ENCODE assay signal across 13 cellular contexts in genomic region chr1:111192074-111192473, GRCh38. TPM values are rescaled to one million over a fixed set of nuclear protein-coding genes. Genes with fewer than 3 reads are reported as not detected.
DNase-seq lines count a peak whose midpoint lies in the region; ATAC-seq, FAIRE-seq and TF ChIP-seq lines count a peak whose summit lies in the region.
"Had no signal": no experiment of that assay in that cellular context is flagged by ENCODE, and none has a peak within 500 bp of the region (broad histone marks: within the 10 kb centered on the region; RNA-seq: fewer than 3 reads in every experiment).

No MANE protein-coding gene starts in this region.

- no peak for ATAC-seq in GM19035 (IDR thresholded peaks at IDR 0.05; ENCODE audit: unreplicated experiment)

- H3K27ac Mint-ChIP-seq in CD4-positive, alpha-beta memory T cell: peak overlapping the region; percentile 95 to 98 (median 97)

- H2AFZ ChIP-seq in osteoblast (ENCODE audit: low read length): no peak overlapping the region

- peak overlapping the region in 6 of 8 donors; percentile 15 to 100 (median 60) for H3K4me3 Mint-ChIP-seq in CD4-positive, alpha-beta memory T cell

- TF ChIP-seq CTCF in HL-60 (IDR thresholded peaks at IDR 0.05; ENCODE audit: insufficient read depth, low read length) (no peak), osteoblast (IDR thresholded peaks at IDR 0.05; ENCODE audit: extremely low read depth, low read depth, low read length) (no peak), testis (IDR thresholded peaks at IDR 0.05) (no peak)

- no peaks in the 10 kb centered on the region for H3K27me3 Mint-ChIP-seq in CD4-positive, alpha-beta memory T cell

- peaks cover 82 to 99% (median 93%) of the 10 kb centered on the region in 4 donors for H3K4me1 Mint-ChIP-seq in CD4-positive, alpha-beta memory T cell

- H3K9me3 ChIP-seq in CD4-positive, alpha-beta memory T cell (ENCODE audit: control insufficient read depth in 1 of 2, low read length in 2 of 2): no peaks in the 10 kb centered on the region
- H3K9me3 ChIP-seq in effector memory CD4-positive, alpha-beta T cell (ENCODE audit: control insufficient read depth, low read length): no peaks in the 10 kb centered on the region
- H3K9me3 ChIP-seq in osteoblast (ENCODE audit: low read depth, low read length): no peaks in the 10 kb centered on the region
- H3K9me3 ChIP-seq in small intestine (ENCODE audit: control insufficient read depth, low read depth): no peaks in the 10 kb centered on the region
- no peaks in the 10 kb centered on the region for H3K9me3 ChIP-seq in testis

- no peaks in the 10 kb centered on the region for H3K9me3 Mint-ChIP-seq in CD4-positive, alpha-beta memory T cell

- H3K4me2 ChIP-seq in osteoblast (ENCODE audit: insufficient read depth, low read length): no peak overlapping the region

- peaks cover 97 to 98% of the 10 kb centered on the region in 2 donors for H3K36me3 Mint-ChIP-seq in CD4-positive, alpha-beta memory T cell

- H3K27me3 ChIP-seq in CD4-positive, alpha-beta memory T cell (ENCODE audit: insufficient read depth, low read length): no peaks in the 10 kb centered on the region
- H3K27me3 ChIP-seq in HL-60 (ENCODE audit: insufficient read depth, poor library complexity, severe bottlenecking): no peaks in the 10 kb centered on the region
- H3K27me3 ChIP-seq in effector memory CD4-positive, alpha-beta T cell (replicated peaks; ENCODE audit: control insufficient read depth, insufficient read depth, low read length, poor library complexity, severe bottlenecking): no peaks in the 10 kb centered on the region
- no peaks in the 10 kb centered on the region for H3K27me3 ChIP-seq in osteoblast (ENCODE audit: insufficient read depth, low read length)
- no peaks in the 10 kb centered on the region for H3K27me3 ChIP-seq in small intestine (ENCODE audit: control insufficient read depth in 2 of 2, insufficient read depth in 2 of 2, low read length in 2 of 2)
- no peaks in the 10 kb centered on the region for H3K27me3 ChIP-seq in testis

- POLR2A ChIA-PET in CD4-positive, alpha-beta memory T cell (lab: Charles Lee; ENCODE audit: partially characterized antibody): interaction anchor here (0.9 to 18.1 kb wide), 12 partner anchors 8 to 285 kb away, joined by 3 to 1434 read pairs (median 5); partner anchors contain the start of genes CEPT1, CHI3L2, DENND2D and DRAM2

- H3K36me3 ChIP-seq in CD4-positive, alpha-beta memory T cell (ENCODE audit: insufficient read depth, low read length): peaks cover 98% of the 10 kb centered on the region
- peaks cover 93% of the 10 kb centered on the region for H3K36me3 ChIP-seq in effector memory CD4-positive, alpha-beta T cell (ENCODE audit: control insufficient read depth, insufficient read depth, low read length)
- H3K36me3 ChIP-seq in osteoblast (ENCODE audit: insufficient read depth, low read length) (peaks cover 20% of the 10 kb centered on the region), small intestine (ENCODE audit: control insufficient read depth in 2 of 2, insufficient read depth in 2 of 2, low read length in 2 of 2) (peaks cover 0 to 53% of the 10 kb centered on the region in 2 donors), testis (ENCODE audit: low read depth, missing control alignments) (no peaks in the 10 kb centered on the region)

- no peak for TF ChIP-seq POLR2A in testis (IDR thresholded peaks at IDR 0.05)

- intact Hi-C loops in CD4-positive, alpha-beta memory T cell (cut with micrococcal nuclease): no loop called here
- intact Hi-C loops in testis (cut with DNase I; ENCODE audit: low total_unique reads): no loop called here

- no peak overlapping the region for H3K4me3 ChIP-seq in CD4-positive, alpha-beta memory T cell (ENCODE audit: low read length in 2 of 2)
- H3K4me3 ChIP-seq in HL-60 (replicated peaks; ENCODE audit: insufficient read depth, low read length) (no peak overlapping the region), osteoblast (ENCODE audit: insufficient read depth, low read length) (no peak overlapping the region), small intestine (ENCODE audit: low read depth in 1 of 2, low read length in 2 of 2) (no peak overlapping the region), testis (no peak overlapping the region)
- no peak overlapping the region for H3K4me3 ChIP-seq in effector memory CD4-positive, alpha-beta T cell (ENCODE audit: insufficient read depth, low read depth, low read length, poor library complexity, severe bottlenecking)

- DNase-seq in CD4-positive, alpha-beta memory T cell: no peak
- DNase-seq in HL-60 (ENCODE audit: low read depth in 1 of 2, low spot score in 1 of 2): no peak
- no peak for DNase-seq in effector memory CD4-positive, alpha-beta T cell
- no peak for DNase-seq in osteoblast (ENCODE audit: insufficient read length, low spot score, missing footprints)
- no peak for DNase-seq in ureter (ENCODE audit: low spot score)
- DNase-seq in small intestine: no peak
- DNase-seq in testis: no peak
- DNase-seq: activated CD8-positive, alpha-beta memory T cell treated with anti-CD3 and anti-CD28 coated beads, Interleukin-2, amount 50 U/mL, for 4 hours; COR-L47; NCI-H2081 treated with DMSO at 0.1 percent for 48 hours had no signal

- H3K79me2 ChIP-seq in osteoblast (ENCODE audit: insufficient read depth, low read length): no peaks in the 10 kb centered on the region

- H3K4me1 ChIP-seq in CD4-positive, alpha-beta memory T cell (ENCODE audit: insufficient read depth, low read length): peaks cover 100% of the 10 kb centered on the region
- peaks cover 80% of the 10 kb centered on the region for H3K4me1 ChIP-seq in effector memory CD4-positive, alpha-beta T cell (ENCODE audit: control insufficient read depth, insufficient read depth, low read length, poor library complexity, severe bottlenecking)
- peaks cover 39% of the 10 kb centered on the region for H3K4me1 ChIP-seq in osteoblast (ENCODE audit: insufficient read depth, low read length)
- peaks cover 10% of the 10 kb centered on the region in 2 donors for H3K4me1 ChIP-seq in small intestine (ENCODE audit: control insufficient read depth in 2 of 2, insufficient read depth in 1 of 2, low read depth in 1 of 2, low read length in 1 of 2)
- H3K4me1 ChIP-seq in testis: peaks cover 14% of the 10 kb centered on the region

- no peak for FAIRE-seq in small intestine (lab: Jason Lieb, UNC)
- FAIRE-seq: bronchial epithelial cell had no signal

- H3K27ac ChIP-seq in CD4-positive, alpha-beta memory T cell (ENCODE audit: low read depth, low read length): peak overlapping the region; percentile 84
- H3K27ac ChIP-seq in HL-60 (replicated peaks) (peak overlapping the region; percentile 42), osteoblast (ENCODE audit: low read depth, low read length) (peak overlapping the region; percentile 66), small intestine (ENCODE audit: low read depth in 1 of 2, low read length in 1 of 2) (peak overlapping the region in 1 of 2 donors; percentile 40), testis (no peak overlapping the region)
- peak overlapping the region; percentile 92 for H3K27ac ChIP-seq in effector memory CD4-positive, alpha-beta T cell (ENCODE audit: insufficient read depth, low read length, poor library complexity, severe bottlenecking)

- WGBS in small intestine, 3 donors: 95 to 96% (median 95%) methylated on average over 5 of the region's 5 CpGs
- 89 to 94% methylated on average over 4 to 5 of the region's 5 CpGs for WGBS in testis, 2 donors

- no peaks in the 10 kb centered on the region for H4K20me1 ChIP-seq in osteoblast (ENCODE audit: insufficient read depth, low read length)

- CTCF ChIA-PET in CD4-positive, alpha-beta memory T cell (lab: Charles Lee; ENCODE audit: partially characterized antibody): interaction anchor here (1.1 to 19.0 kb wide), 6 partner anchors 9 to 250 kb away, joined by 3 to 623 read pairs (median 4); partner anchors contain the start of gene CHI3L2

RNA-seq across cellular contexts. Expression of gene DENND2D, which starts 8.4 kb away (rescaled TPM):
- 100 to 1,000 TPM; 284 TPM for total RNA-seq in CD4-positive, alpha-beta memory T cell
- polyA plus RNA-seq in CD4-positive, alpha-beta memory T cell: 100 to 1,000 TPM; 125 to 221 TPM
- total RNA-seq in osteoblast: 4.7 and 5.0 TPM in 2 replicates
- 134 TPM for total RNA-seq in ureter
- 10 to 100 TPM; 31.3 to 54.6 (median 36.7) TPM for polyA plus RNA-seq in small intestine
- 10 to 100 TPM; 21.2 to 22.9 TPM for total RNA-seq in testis
- polyA plus RNA-seq in testis (ENCODE audit: insufficient read depth, low read depth, low replicate concordance): 38.8 TPM

RNA-seq across cellular contexts. Expression of gene CHI3L2, which starts 35.4 kb away (rescaled TPM):
- total RNA-seq in CD4-positive, alpha-beta memory T cell: 1 to 10 TPM; 1.7 to 1.9 TPM
- polyA plus RNA-seq in CD4-positive, alpha-beta memory T cell: 10 to 100 TPM; 15.6 to 18.2 TPM
- total RNA-seq in osteoblast (2.4 and 2.9 TPM in 2 replicates), ureter (4.6 TPM), testis (1 to 10 TPM in 1 of 2 donors, under 1 TPM in 1; 0.55 to 5.0 TPM)
- polyA plus RNA-seq in small intestine (1 to 10 TPM; 1.1 to 4.7 (median 1.9) TPM), testis (ENCODE audit: insufficient read depth, low read depth, low replicate concordance) (4.3 TPM)
- total RNA-seq: bronchial epithelial cell, epithelial cell of proximal tubule had no signal

RNA-seq across cellular contexts. Expression of gene CEPT1, which starts 52.1 kb away (rescaled TPM):
- 10 to 100 TPM; 49.1 to 49.6 TPM for total RNA-seq in CD4-positive, alpha-beta memory T cell
- polyA plus RNA-seq in CD4-positive, alpha-beta memory T cell: 10 to 100 TPM; 18.4 to 33.3 TPM
- 32.4 and 37.3 TPM in 2 replicates for total RNA-seq in osteoblast
- total RNA-seq in ureter: 43.3 TPM
- 10 to 100 TPM in 2 of 3 donors, 1 to 10 TPM in 1; 10.0 to 23.2 (median 13.2) TPM for polyA plus RNA-seq in small intestine
- 10 to 100 TPM; 63.2 to 69.4 TPM for total RNA-seq in testis
- 25.0 TPM for polyA plus RNA-seq in testis (ENCODE audit: insufficient read depth, low read depth, low replicate concordance)

RNA-seq across cellular contexts. Expression of gene DRAM2, which starts 52.2 kb away (rescaled TPM):
- total RNA-seq in CD4-positive, alpha-beta memory T cell: 10 to 100 TPM; 37.5 to 38.8 TPM
- polyA plus RNA-seq in CD4-positive, alpha-beta memory T cell: 100 to 1,000 TPM in 1 of 2 donors, 10 to 100 TPM in 1; 77.1 to 101 TPM
- total RNA-seq in osteoblast (45.6 and 66.0 TPM in 2 replicates), ureter (52.3 TPM), testis (10 to 100 TPM; 47.1 to 51.0 TPM)
- polyA plus RNA-seq in small intestine (10 to 100 TPM; 37.0 to 41.2 (median 39.3) TPM), testis (ENCODE audit: insufficient read depth, low read depth, low replicate concordance) (34.8 TPM)

Comparison
In these comparisons a context has a peak if more than half of its experiments do, and no peak if none do; other contexts are left out.
1. H3K27ac ChIP-seq: peak in CD4-positive, alpha-beta memory T cell (single experiment), HL-60 (single experiment), effector memory CD4-positive, alpha-beta T cell (single experiment) and osteoblast (single experiment); none in testis (0 of 2).